ENCODE assay signal across 17 cellular contexts in the genomic region with DNA sequence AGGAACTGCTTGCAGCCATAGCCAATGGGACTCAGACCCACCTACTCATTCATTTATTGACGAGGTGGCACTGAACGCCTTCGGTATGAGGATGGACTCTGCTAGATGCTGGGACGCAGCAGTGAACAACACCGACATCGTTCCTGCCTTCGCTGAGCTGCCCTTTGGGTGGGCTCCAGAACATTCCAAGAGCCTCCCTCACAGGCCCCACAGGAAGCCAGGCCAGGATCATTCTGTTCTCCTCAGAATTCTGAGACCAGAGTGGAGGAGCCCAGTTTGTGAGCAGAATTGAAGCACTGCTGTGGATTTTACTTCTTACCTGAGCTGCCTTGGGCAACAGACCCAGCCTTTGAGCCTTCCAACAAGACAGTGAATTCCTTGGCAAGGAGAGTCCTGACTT.
DNase-seq lines count a peak whose midpoint lies in the region; ATAC-seq and TF ChIP-seq lines count a peak whose summit lies in the region.
"Had no signal": no experiment of that assay in that cellular context is flagged by ENCODE, and none has a peak within 500 bp of the region (broad histone marks: within the 10 kb centered on the region; RNA-seq: fewer than 3 reads in every experiment).

No MANE protein-coding gene starts in this region.

- DNase-seq in Daoy (ENCODE audit: low read depth), result peak; percentile 6
- no peak for DNase-seq in caudate nucleus (lab: John Stamatoyannopoulos, UW)
- DNase-seq in right atrium auricular region (ENCODE audit: low spot score), result peak; percentile 68
- DNase-seq: activated CD4-positive, alpha-beta T cell treated with anti-CD3 and anti-CD28 coated beads for 1 hour; activated T-cell treated with anti-CD3 and anti-CD28 coated beads, Interleukin-2, amount 50 U/mL, for 72 hours; amniotic stem cell; COR-L47; effector CD8-positive, alpha-beta T cell; islet precursor cell; NCI-H1694; NCI-H524; stimulated activated CD4-positive, alpha-beta T cell treated with anti-CD3 and anti-CD28 coated beads, Interleukin-4, amount 100 ng/mL, for 24 hours had no signal

- no peak for ATAC-seq in HG02571 (IDR thresholded peaks at IDR 0.05; ENCODE audit: unreplicated experiment)
- ATAC-seq in GM18907 (IDR thresholded peaks at IDR 0.05; ENCODE audit: unreplicated experiment), result no peak
- no peak for ATAC-seq in GM21367 (IDR thresholded peaks at IDR 0.05; ENCODE audit: unreplicated experiment)
- ATAC-seq in GM21723 (IDR thresholded peaks at IDR 0.05; ENCODE audit: unreplicated experiment), result no peak
- ATAC-seq: activated T-cell treated with anti-CD3 and anti-CD28 coated beads, Interleukin-2, amount 50 U/mL, for 72 hours had no signal

- no peak for TF ChIP-seq CTCF in right atrium auricular region (IDR thresholded peaks at IDR 0.05)

- H3K27ac ChIP-seq in caudate nucleus (ENCODE audit: low read depth, low read length) (peak overlapping the region; percentile 58), right atrium auricular region (peak overlapping the region; percentile 57 to 74), skeletal muscle tissue (ENCODE audit: low read depth, low read length) (peak overlapping the region; percentile 72)

- H3K9me3 ChIP-seq in right atrium auricular region, result no peaks in the 10 kb centered on the region
- H3K9me3 ChIP-seq in skeletal muscle tissue (ENCODE audit: control insufficient read depth in 3 of 3, low read length in 3 of 3), result no peaks in the 10 kb centered on the region

- H3K9ac ChIP-seq in skeletal muscle tissue (ENCODE audit: low read depth in 1 of 3, low read length in 3 of 3), result peak overlapping the region in 1 of 3 donors; percentile 58

- H3K4me3 ChIP-seq in right atrium auricular region, result no peak overlapping the region
- H3K4me3 ChIP-seq in skeletal muscle tissue (ENCODE audit: low read length in 3 of 3), result no peak overlapping the region

- H3K27me3 ChIP-seq in right atrium auricular region, result no peaks in the 10 kb centered on the region
- H3K27me3 ChIP-seq in skeletal muscle tissue (ENCODE audit: control insufficient read depth in 3 of 3, insufficient read depth in 3 of 3, low read length in 3 of 3), result no peaks in the 10 kb centered on the region

- H3K4me1 ChIP-seq in right atrium auricular region (peaks cover 0 to 27% of the 10 kb centered on the region in 2 donors), skeletal muscle tissue (ENCODE audit: control insufficient read depth in 3 of 3, insufficient read depth in 3 of 3, low read length in 3 of 3) (peaks cover 11 to 34% (median 14%) of the 10 kb centered on the region in 3 donors)

- H3K36me3 ChIP-seq in right atrium auricular region (no peaks in the 10 kb centered on the region), skeletal muscle tissue (ENCODE audit: control insufficient read depth in 3 of 3, insufficient read depth in 3 of 3, low read length in 3 of 3) (no peaks in the 10 kb centered on the region)

Comparison
In these comparisons a context has a peak if more than half of its experiments do, and no peak if none do; other contexts are left out.
1. DNase-seq: peak in Daoy (single experiment) and right atrium auricular region (single experiment); none in caudate nucleus (0 of 61).
2. Peak in every context shown above with its lines, with median percentiles within 50 percentile points of each other: H3K27ac ChIP-seq.